Comparison of ENCODE assay signal across 10 cellular contexts in the genomic region with DNA sequence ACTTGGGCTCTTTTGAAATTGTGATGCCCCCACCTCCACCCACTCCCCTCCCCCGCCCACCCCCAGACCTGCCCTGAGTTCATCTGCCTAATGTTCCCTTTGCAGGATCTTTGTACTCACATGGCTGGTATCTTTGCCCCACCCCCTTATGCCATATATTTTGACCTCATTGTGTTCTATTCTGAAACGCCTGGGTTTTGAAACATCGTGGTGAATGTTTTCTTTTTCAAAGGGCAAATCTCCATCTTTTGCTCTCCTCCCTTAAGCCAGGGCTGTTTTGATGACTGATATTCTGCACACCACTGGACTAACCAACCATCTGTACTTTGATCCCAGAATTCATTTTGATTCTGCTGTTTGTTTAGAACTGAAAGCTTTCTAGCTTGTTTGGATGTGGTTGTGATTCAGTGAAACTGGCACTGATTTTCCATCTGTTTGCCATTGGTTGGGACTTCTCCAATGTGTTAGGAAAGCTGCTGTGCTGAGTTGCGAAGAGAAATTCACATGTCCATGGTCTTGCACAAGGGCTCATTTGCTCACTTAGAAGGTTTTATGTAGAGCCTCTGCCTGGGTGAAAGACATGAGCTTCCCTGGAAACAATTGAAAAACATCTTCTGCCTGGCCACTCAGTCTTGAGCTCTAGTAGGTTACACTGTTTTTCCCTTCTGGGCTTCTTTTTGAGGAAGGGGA. TPM values are rescaled to one million over a fixed set of nuclear protein-coding genes. Genes with fewer than 3 reads are reported as not detected.
DNase-seq lines count a peak whose midpoint lies in the region; ATAC-seq, FAIRE-seq and TF ChIP-seq lines count a peak whose summit lies in the region.
"Had no signal": no experiment of that assay in that cellular context is flagged by ENCODE, and none has a peak within 500 bp of the region (broad histone marks: within the 10 kb centered on the region; RNA-seq: fewer than 3 reads in every experiment).

No MANE protein-coding gene starts in this region.

- DNase-seq in GM12891 (ENCODE audit: insufficient read length, low spot score) = no peak
- no peak for DNase-seq in activated CD8-positive, alpha-beta T cell treated with anti-CD3 and anti-CD28 coated beads, Interleukin-2, amount 10 ng/mL, durations not matched to agents 7 days and 5 days
- peak; percentile 93 for DNase-seq in fibroblast of villous mesenchyme (ENCODE audit: low read depth)
- peak; percentile 66 for DNase-seq in small intestine
- DNase-seq in OCI-M2 (lab: John Stamatoyannopoulos, UW; ENCODE audit: unreplicated experiment) = no peak
- no peak for DNase-seq in NCI-H1417 treated with DMSO at 0.1 percent for 48 hours (lab: John Stamatoyannopoulos, UW)
- DNase-seq in urothelium cell line (ENCODE audit: low spot score) = no peak
- DNase-seq in GM13977 (ENCODE audit: low spot score) = no peak
- DNase-seq: foreskin melanocyte; stimulated activated CD4-positive, alpha-beta T cell treated with anti-CD3 and anti-CD28 coated beads, Interleukin-15, amount 100 ng/mL, for 24 hours had no signal

- H3K4me1 ChIP-seq in small intestine (ENCODE audit: control insufficient read depth in 2 of 2, insufficient read depth in 1 of 2, low read depth in 1 of 2, low read length in 1 of 2) = peaks cover 25 to 26% of the 10 kb centered on the region in 2 donors

- no peaks in the 10 kb centered on the region for H3K36me3 ChIP-seq in small intestine (ENCODE audit: control insufficient read depth in 2 of 2, insufficient read depth in 2 of 2, low read length in 2 of 2)

- CTCF ChIA-PET in activated CD8-positive, alpha-beta T cell treated with anti-CD3 and anti-CD28 coated beads, Interleukin-2, amount 10 ng/mL, durations not matched to agents 7 days and 5 days (lab: Charles Lee) = interaction anchor here (1.0 to 16.5 kb wide), 5 partner anchors 8 to 299 kb away, joined by 3 to 206 read pairs (median 7); partner anchors contain the start of gene SMAP2

- 28 to 39% (median 28%) methylated on average over 4 of the region's 4 CpGs for WGBS in small intestine, 3 donors

- TF ChIP-seq POLR2A in GM12891 (IDR thresholded peaks at IDR 0.05; ENCODE audit: low read depth, low read length) = 0 out of 2 replicates have a peak, but pooled peaks have one; percentile 20

- H3K4me3 Mint-ChIP-seq in activated CD8-positive, alpha-beta T cell treated with anti-CD3 and anti-CD28 coated beads, Interleukin-2, amount 10 ng/mL, durations not matched to agents 7 days and 5 days = peak overlapping the region; percentile 84

- no peaks in the 10 kb centered on the region for H3K27me3 Mint-ChIP-seq in activated CD8-positive, alpha-beta T cell treated with anti-CD3 and anti-CD28 coated beads, Interleukin-2, amount 10 ng/mL, durations not matched to agents 7 days and 5 days (ENCODE audit: low read depth)

- H3K27ac ChIP-seq in small intestine (ENCODE audit: low read depth in 1 of 2, low read length in 1 of 2) = peak overlapping the region in 1 of 2 donors; percentile 82

- H3K4me3 ChIP-seq in fibroblast of villous mesenchyme (ENCODE audit: low read depth, low read length) (no peak overlapping the region), small intestine (ENCODE audit: low read depth in 1 of 2, low read length in 2 of 2) (peak overlapping the region in 1 of 2 donors; percentile 6)

- peaks cover 92% of the 10 kb centered on the region for H3K4me1 Mint-ChIP-seq in activated CD8-positive, alpha-beta T cell treated with anti-CD3 and anti-CD28 coated beads, Interleukin-2, amount 10 ng/mL, durations not matched to agents 7 days and 5 days (ENCODE audit: low read depth)

- H3K27ac Mint-ChIP-seq in activated CD8-positive, alpha-beta T cell treated with anti-CD3 and anti-CD28 coated beads, Interleukin-2, amount 10 ng/mL, durations not matched to agents 7 days and 5 days = peak overlapping the region; percentile 92

- FAIRE-seq in GM12891 (lab: Jason Lieb, UNC) (no peak), small intestine (lab: Jason Lieb, UNC) (no peak), urothelium cell line (lab: Jason Lieb, UNC) (no peak)

- POLR2A ChIA-PET in activated CD8-positive, alpha-beta T cell treated with anti-CD3 and anti-CD28 coated beads, Interleukin-2, amount 10 ng/mL, durations not matched to agents 7 days and 5 days (lab: Charles Lee) = interaction anchor here (0.6 to 16.0 kb wide), 8 partner anchors 8 to 350 kb away, joined by 3 to 381 read pairs (median 4); partner anchors contain the start of genes CAP1 and SMAP2

- TF ChIP-seq CTCF in fibroblast of villous mesenchyme (IDR thresholded peaks at IDR 0.05; ENCODE audit: insufficient read depth, low read depth, low read length) (no peak), GM13977 (IDR thresholded peaks at IDR 0.05; ENCODE audit: extremely low read depth, insufficient read depth, missing control alignments) (no peak)

- no peak for ATAC-seq in activated CD8-positive, alpha-beta T cell treated with anti-CD3 and anti-CD28 coated beads, Interleukin-2, amount 10 ng/mL, durations not matched to agents 7 days and 5 days

- peaks cover 58% of the 10 kb centered on the region for H3K36me3 Mint-ChIP-seq in activated CD8-positive, alpha-beta T cell treated with anti-CD3 and anti-CD28 coated beads, Interleukin-2, amount 10 ng/mL, durations not matched to agents 7 days and 5 days (ENCODE audit: low read depth)

- H3K9me3 Mint-ChIP-seq in activated CD8-positive, alpha-beta T cell treated with anti-CD3 and anti-CD28 coated beads, Interleukin-2, amount 10 ng/mL, durations not matched to agents 7 days and 5 days (ENCODE audit: insufficient read depth) = no peaks in the 10 kb centered on the region

- no peaks in the 10 kb centered on the region for H3K9me3 ChIP-seq in small intestine (ENCODE audit: control insufficient read depth, low read depth)

- H3K27me3 ChIP-seq in small intestine (ENCODE audit: control insufficient read depth in 2 of 2, insufficient read depth in 2 of 2, low read length in 2 of 2) = no peaks in the 10 kb centered on the region

- in situ Hi-C loops in GM13977 (cut with MboI; ENCODE audit: low pct_unique_long_range_greater_than_20kb, low sequenced_read_pairs, unreplicated experiment) = no loop called here

TF ChIP-seq in GM12891, 5 proteins besides CTCF, POLR2A, EP300 and RAD21:
- TF ChIP-seq PAX5 (IDR thresholded peaks at IDR 0.05; ENCODE audit: insufficient read depth, low read length, severe bottlenecking) = no peak
- no peak for TF ChIP-seq POU2F2 (IDR thresholded peaks at IDR 0.05; ENCODE audit: low read depth, low read length)
- no peak; the same call in 1 of the 2 replicates for TF ChIP-seq POLR2AphosphoS5 (IDR thresholded peaks at IDR 0.05; ENCODE audit: low read depth, low read length)
- TF ChIP-seq TAF1 (IDR thresholded peaks at IDR 0.05; ENCODE audit: low read depth, low read length) = no peak
- TF ChIP-seq SPI1 (IDR thresholded peaks at IDR 0.05; ENCODE audit: low read depth, low read length) = no peak

RNA-seq across cellular contexts. Expression of gene SMAP2, which starts 16.5 kb away (rescaled TPM):
- 122 TPM for polyA plus RNA-seq in GM12891 (2012; ENCODE audit: low read depth, missing spikeins)
- 100 to 1,000 TPM; 106 to 107 TPM for total RNA-seq in activated CD8-positive, alpha-beta T cell treated with anti-CD3 and anti-CD28 coated beads, Interleukin-2, amount 10 ng/mL, durations not matched to agents 7 days and 5 days
- total RNA-seq in fibroblast of villous mesenchyme = 15.8 and 19.4 TPM in 2 replicates
- 10 to 100 TPM; 13.0 to 27.8 (median 27.3) TPM for polyA plus RNA-seq in small intestine

Comparison
In these comparisons a context has a peak if more than half of its experiments do, and no peak if none do; other contexts are left out.
1. DNase-seq: peak in fibroblast of villous mesenchyme (single experiment) and small intestine (single experiment); none in GM12891 (single experiment), activated CD8-positive, alpha-beta T cell treated with anti-CD3 and anti-CD28 coated beads, Interleukin-2, amount 10 ng/mL, durations not matched to agents 7 days and 5 days (single experiment), OCI-M2 (single experiment), NCI-H1417 treated with DMSO at 0.1 percent for 48 hours (single experiment), urothelium cell line (single experiment) and GM13977 (single experiment).